Comparison of ENCODE assay signal across 13 cellular contexts in the genomic region with DNA sequence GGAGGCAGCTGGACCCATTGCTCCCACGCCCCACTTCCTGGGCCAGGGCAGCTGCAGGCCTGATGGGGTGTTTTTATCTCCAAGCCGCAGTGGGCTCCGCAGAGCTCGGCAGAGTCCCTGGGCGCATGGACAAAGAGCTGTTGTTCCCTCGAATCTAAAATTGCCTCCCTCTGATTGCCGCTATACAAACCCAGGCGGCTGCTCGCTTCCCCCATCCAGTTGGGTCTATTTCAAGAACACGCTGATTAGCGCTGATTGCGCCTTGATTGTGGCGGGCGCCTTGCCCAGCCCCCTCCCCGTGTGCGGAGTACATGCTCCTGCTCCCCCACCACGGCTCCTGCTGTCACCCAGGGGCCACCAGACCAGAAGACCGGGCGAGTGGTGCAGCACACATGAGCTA. TPM values are rescaled to one million over a fixed set of nuclear protein-coding genes. Genes with fewer than 3 reads are reported as not detected.
"Had no signal": no experiment of that assay in that cellular context is flagged by ENCODE, and none has a peak within 500 bp of the region (broad histone marks: within the 10 kb centered on the region; RNA-seq: fewer than 3 reads in every experiment).

No MANE protein-coding gene starts in this region.

- ATAC-seq: left lobe of liver; right lobe of liver; stimulated activated naive B cell treated with anti-CD40 and anti-IgM and Interleukin-4, amounts not matched to agents 10 μg/mL and 1 μg/mL and 100 μg/mL, for 72 hours had no signal

- H3K36me3 ChIP-seq: right lobe of liver, spleen, upper lobe of left lung had no signal

- H3K4me1 ChIP-seq: right lobe of liver, spleen, upper lobe of left lung had no signal

- H3K9me3 Mint-ChIP-seq: activated CD4-positive, alpha-beta memory T cell treated with anti-CD3 and anti-CD28 coated beads, Interleukin-2, amount 10 ng/mL, durations not matched to agents 7 days and 5 days; central memory CD8-positive, alpha-beta T cell; dendritic cell treated with granulocyte-macrophage colony-stimulating factor and Interleukin-4, amounts not matched to agents 40 ng/mL and 50 ng/mL, for 4 days; stimulated activated naive B cell treated with anti-CD40 and anti-IgM and Interleukin-4, amounts not matched to agents 10 μg/mL and 1 μg/mL and 100 μg/mL, for 72 hours had no signal

- H3K36me3 Mint-ChIP-seq: stimulated activated naive B cell treated with anti-CD40 and anti-IgM and Interleukin-4, amounts not matched to agents 10 μg/mL and 1 μg/mL and 100 μg/mL, for 72 hours had no signal

- H3K27ac ChIP-seq: parathyroid adenoma, right lobe of liver, spleen, upper lobe of left lung had no signal

- H3K4me3 ChIP-seq: right lobe of liver, spleen, upper lobe of left lung had no signal

- DNase-seq: activated CD4-positive, alpha-beta memory T cell treated with anti-CD3 and anti-CD28 coated beads, Interleukin-2, amount 10 ng/mL, durations not matched to agents 7 days and 5 days; activated T-cell treated with anti-CD3 and anti-CD28 coated beads, Interleukin-2, amount 50 U/mL, for 48 hours; mesendoderm; right lobe of liver; spleen; stimulated activated CD4-positive, alpha-beta T cell treated with anti-CD3 and anti-CD28 coated beads, Interleukin-1b, Interleukin-23, amount 100 ng/mL, for 48 hours; stimulated activated naive B cell treated with anti-CD40 and anti-IgM and Interleukin-4, amounts not matched to agents 10 μg/mL and 1 μg/mL and 100 μg/mL, for 72 hours; T-helper 9 cell; upper lobe of left lung had no signal

- H3K4me3 Mint-ChIP-seq: activated CD4-positive, alpha-beta memory T cell treated with anti-CD3 and anti-CD28 coated beads, Interleukin-2, amount 10 ng/mL, durations not matched to agents 7 days and 5 days; central memory CD8-positive, alpha-beta T cell; dendritic cell treated with granulocyte-macrophage colony-stimulating factor and Interleukin-4, amounts not matched to agents 40 ng/mL and 50 ng/mL, for 4 days; stimulated activated naive B cell treated with anti-CD40 and anti-IgM and Interleukin-4, amounts not matched to agents 10 μg/mL and 1 μg/mL and 100 μg/mL, for 72 hours had no signal

- H3K9me3 ChIP-seq: right lobe of liver, spleen, upper lobe of left lung had no signal

- H3K4me1 Mint-ChIP-seq: activated CD4-positive, alpha-beta memory T cell treated with anti-CD3 and anti-CD28 coated beads, Interleukin-2, amount 10 ng/mL, durations not matched to agents 7 days and 5 days; central memory CD8-positive, alpha-beta T cell; stimulated activated naive B cell treated with anti-CD40 and anti-IgM and Interleukin-4, amounts not matched to agents 10 μg/mL and 1 μg/mL and 100 μg/mL, for 72 hours had no signal

- H3K27ac Mint-ChIP-seq: activated CD4-positive, alpha-beta memory T cell treated with anti-CD3 and anti-CD28 coated beads, Interleukin-2, amount 10 ng/mL, durations not matched to agents 7 days and 5 days; dendritic cell treated with granulocyte-macrophage colony-stimulating factor and Interleukin-4, amounts not matched to agents 40 ng/mL and 50 ng/mL, for 4 days; stimulated activated naive B cell treated with anti-CD40 and anti-IgM and Interleukin-4, amounts not matched to agents 10 μg/mL and 1 μg/mL and 100 μg/mL, for 72 hours had no signal

- H3K27me3 ChIP-seq: right lobe of liver, upper lobe of left lung had no signal

RNA-seq across cellular contexts. Expression of a gene that starts 43.4 kb away (rescaled TPM):
- total RNA-seq: activated CD4-positive, alpha-beta memory T cell treated with anti-CD3 and anti-CD28 coated beads, Interleukin-2, amount 10 ng/mL, durations not matched to agents 7 days and 5 days had no signal
